In genomic region chr17:11309850-11310249, GRCh38 we compare ENCODE assay signal across 19 cellular contexts.
A peak's percentile ranks its signal among the peaks of the same experiment; 100 is the strongest.
DNase-seq lines count a peak whose midpoint lies in the region; ATAC-seq and TF ChIP-seq lines count a peak whose summit lies in the region.
"Had no signal": no experiment of that assay in that cellular context is flagged by ENCODE, and none has a peak within 500 bp of the region (broad histone marks: within the 10 kb centered on the region; RNA-seq: fewer than 3 reads in every experiment).

No MANE protein-coding gene starts in this region.

- peaks cover 5% of the 10 kb centered on the region for H3K4me1 Mint-ChIP-seq in nephron progenitor cell
- H3K4me1 Mint-ChIP-seq: CD14-positive monocyte; CD4-positive, alpha-beta memory T cell; CD4-positive, CD25-positive, alpha-beta regulatory T cell; CD8-positive, alpha-beta memory T cell had no signal

- no peak overlapping the region for H3K4me3 Mint-ChIP-seq in nephron progenitor cell
- H3K4me3 Mint-ChIP-seq: CD14-positive monocyte; CD4-positive, alpha-beta memory T cell; CD4-positive, CD25-positive, alpha-beta regulatory T cell; CD8-positive, alpha-beta memory T cell had no signal

- H3K27ac Mint-ChIP-seq in nephron progenitor cell = peak overlapping the region; percentile 18
- H3K27ac Mint-ChIP-seq: CD14-positive monocyte; CD4-positive, alpha-beta memory T cell; CD8-positive, alpha-beta memory T cell had no signal

- no peaks in the 10 kb centered on the region for H3K27me3 Mint-ChIP-seq in nephron progenitor cell (ENCODE audit: low read depth, poor library complexity)
- H3K27me3 Mint-ChIP-seq: CD4-positive, alpha-beta memory T cell; CD4-positive, CD25-positive, alpha-beta regulatory T cell had no signal

- no peaks in the 10 kb centered on the region for H3K36me3 Mint-ChIP-seq in nephron progenitor cell (ENCODE audit: low read depth)
- H3K36me3 Mint-ChIP-seq: CD14-positive monocyte; CD4-positive, alpha-beta memory T cell; CD4-positive, CD25-positive, alpha-beta regulatory T cell; CD8-positive, alpha-beta memory T cell had no signal

- TF ChIP-seq CTCF in nephron progenitor cell (IDR thresholded peaks at IDR 0.05) = no peak

- no peak for ATAC-seq in HG03521 (IDR thresholded peaks at IDR 0.05; ENCODE audit: unreplicated experiment)

- peak; percentile 17 for DNase-seq in ecto neural progenitor cell (ENCODE audit: low spot score)
- DNase-seq in nephron progenitor cell = no peak
- DNase-seq in stimulated activated CD4-positive, alpha-beta T cell treated with anti-CD3 and anti-CD28 coated beads, Interleukin-12 subunit alpha, Interleukin-12 subunit beta, amount 100 ng/mL, for 4 hours = no peak
- DNase-seq in NCI-H2107 treated with DMSO at 0.1 percent for 48 hours (lab: John Stamatoyannopoulos, UW; ENCODE audit: unreplicated experiment) = no peak
- DNase-seq: 8988T; ACHN; BE2C; C1 segment of cervical spinal cord; CD4-positive, alpha-beta memory T cell; CD4-positive, CD25-positive, alpha-beta regulatory T cell; CD8-positive, alpha-beta memory T cell; COR-L47; DMS 273 treated with DMSO at 0.1 percent for 48 hours; DMS153; DMS53; DMS79 treated with DMSO at 0.1 percent for 48 hours; GF-D8 had no signal

- no peaks in the 10 kb centered on the region for H3K9me3 Mint-ChIP-seq in nephron progenitor cell
